Comparison of ENCODE assay signal across 23 cellular contexts in the genomic region with DNA sequence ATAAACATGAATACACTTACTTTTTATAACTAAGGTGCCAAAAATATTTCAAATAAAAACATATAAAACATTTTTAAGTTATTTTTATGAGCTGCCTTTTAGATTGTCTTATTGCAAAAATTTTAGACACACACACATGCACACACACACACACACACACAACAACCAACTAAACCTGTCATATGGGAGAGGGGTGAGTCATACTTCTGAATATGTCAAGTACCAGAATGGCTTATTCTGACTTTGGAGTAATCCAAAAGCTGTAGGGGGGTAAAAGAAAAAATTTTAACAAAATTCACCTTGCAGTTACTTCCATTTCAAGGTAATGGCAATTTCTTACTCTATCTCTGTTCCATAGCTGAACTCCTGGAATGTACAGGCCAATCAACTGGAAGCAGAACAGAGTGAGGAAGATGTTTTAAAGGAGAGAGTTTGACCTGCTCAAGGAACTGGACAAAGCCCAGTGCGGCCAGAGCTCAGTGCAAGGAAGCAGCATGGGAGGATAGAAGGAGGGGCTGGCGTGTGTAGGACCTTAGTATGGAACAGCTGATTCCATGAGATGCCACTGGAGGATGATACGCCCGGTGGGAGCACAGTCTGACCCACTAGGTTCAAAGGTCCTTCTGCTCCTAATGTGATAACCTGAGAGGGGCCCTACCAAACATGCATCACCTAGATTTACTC.
DNase-seq lines count a peak whose midpoint lies in the region; ATAC-seq and TF ChIP-seq lines count a peak whose summit lies in the region.
"Had no signal": no experiment of that assay in that cellular context is flagged by ENCODE, and none has a peak within 500 bp of the region (broad histone marks: within the 10 kb centered on the region; RNA-seq: fewer than 3 reads in every experiment).

No MANE protein-coding gene starts in this region.

- CTCF ChIA-PET in IMR-90 (lab: Yijun Ruan, JAX) = interaction anchor here (0.9 to 1.6 kb wide), 2 partner anchors 10 to 31 kb away, joined by 4 to 5 read pairs; no protein-coding TSS in a partner anchor

- H2AFZ ChIP-seq in IMR-90 (replicated peaks; ENCODE audit: low read length, poor library complexity) (no peak overlapping the region), Karpas-422 (ENCODE audit: low read length) (no peak overlapping the region)

- H2AK9ac ChIP-seq in IMR-90 (replicated peaks; ENCODE audit: low read depth, low read length, poor library complexity) = no peak overlapping the region

- H2AK5ac ChIP-seq in IMR-90 (ENCODE audit: low read depth, low read length) = peak overlapping the region; percentile 68

- DNase-seq in AG10803 (ENCODE audit: low read depth) = peak; percentile 67
- peak; percentile 81 for DNase-seq in IMR-90
- DNase-seq in cardiac fibroblast (ENCODE audit: low read depth in 2 of 2) = peak; percentile 37 to 53
- DNase-seq in kidney glomerular epithelial cell (lab: John Stamatoyannopoulos, UW) = peak; percentile 2
- no peak for DNase-seq in Karpas-422
- DNase-seq in spleen = no peak
- DNase-seq: adrenal gland; BE2C; cortex of kidney; hippocampal formation; left cardiac atrium; mucosa of descending colon; NCI-H1105; NCI-H2171; NK-92 treated with Interleukin-12 subunit alpha and Interleukin-12 subunit beta, amount 100 ng/mL, for 24 hours; right lobe of liver; stimulated activated CD4-positive, alpha-beta T cell treated with anti-CD3 and anti-CD28 coated beads, Interleukin-2, amount 100 ng/mL, for 24 hours; T-helper 17 cell had no signal

- H4K91ac ChIP-seq in IMR-90 (ENCODE audit: insufficient read depth, low read depth, low read length) = peak overlapping the region; percentile 49

- intact Hi-C loops in IMR-90 (cut with micrococcal nuclease) (no loop called here), spleen (cut with DNase I; ENCODE audit: low total_unique reads) (no loop called here)

- H3K79me2 ChIP-seq in Karpas-422 (ENCODE audit: low read length) = no peaks in the 10 kb centered on the region

- peak overlapping the region; percentile 18 for H2BK5ac ChIP-seq in IMR-90 (ENCODE audit: low read depth, low read length, poor library complexity, severe bottlenecking)

- peak overlapping the region; percentile 20 for H2BK20ac ChIP-seq in IMR-90 (ENCODE audit: low read depth, low read length)

- no peaks in the 10 kb centered on the region for H3K79me1 ChIP-seq in IMR-90 (ENCODE audit: low read depth in 1 of 2, low read length in 2 of 2)

- H3K4me3 ChIP-seq in AG10803 (ENCODE audit: low read length) = no peak overlapping the region
- H3K4me3 ChIP-seq in IMR-90 (ENCODE audit: insufficient read depth, low read depth, low read length) = no peak overlapping the region
- no peak overlapping the region for H3K4me3 ChIP-seq in cardiac fibroblast (replicated peaks in 1 of 2; ENCODE audit: low read depth in 2 of 2, low read length in 2 of 2)
- no peak overlapping the region for H3K4me3 ChIP-seq in Karpas-422 (ENCODE audit: low read length)
- H3K4me3 ChIP-seq in spleen = no peak overlapping the region
- H3K4me3 ChIP-seq: adrenal gland, mucosa of descending colon, right lobe of liver, suprapubic skin had no signal

- H3K4me2 ChIP-seq in IMR-90 (ENCODE audit: low read depth, low read length) (no peak overlapping the region), Karpas-422 (ENCODE audit: low read depth, low read length, poor library complexity, severe bottlenecking) (no peak overlapping the region)

- H3K4ac ChIP-seq in IMR-90 (ENCODE audit: low read depth, low read length) = peak overlapping the region; percentile 52

- H4K20me1 ChIP-seq in IMR-90 (ENCODE audit: insufficient read depth, low read length) (no peaks in the 10 kb centered on the region), Karpas-422 (ENCODE audit: insufficient read depth, low read depth, low read length) (no peaks in the 10 kb centered on the region)

- peak overlapping the region; percentile 15 for H3K27ac ChIP-seq in IMR-90 (ENCODE audit: insufficient read depth, low read length)
- no peak overlapping the region for H3K27ac ChIP-seq in Karpas-422 (ENCODE audit: low read length)
- no peak overlapping the region for H3K27ac ChIP-seq in spleen
- H3K27ac ChIP-seq: adrenal gland, right lobe of liver, suprapubic skin had no signal

- dilution Hi-C loops in IMR-90 (cut with HindIII; ENCODE audit: low sequenced_read_pairs, unreplicated experiment) = no loop called here

- peak overlapping the region; percentile 18; the same call in 1 of the 2 replicates for H3K23ac ChIP-seq in IMR-90 (ENCODE audit: low read depth, low read length)

- H3K56ac ChIP-seq in IMR-90 (ENCODE audit: extremely low read depth, insufficient read depth, low read length) = no peak overlapping the region

- H3K9me3 ChIP-seq in IMR-90 (ENCODE audit: control insufficient read depth, insufficient read depth, low read length) (peaks cover 5% of the 10 kb centered on the region), Karpas-422 (ENCODE audit: low read length) (no peaks in the 10 kb centered on the region), spleen (no peaks in the 10 kb centered on the region)
- H3K9me3 ChIP-seq: adrenal gland, BE2C, mucosa of descending colon, right lobe of liver, suprapubic skin had no signal

- peaks cover 2% of the 10 kb centered on the region; the same call in 1 of the 2 replicates for H3K9me1 ChIP-seq in IMR-90 (ENCODE audit: insufficient read depth, low read length)

- H3K27me3 ChIP-seq in IMR-90 (ENCODE audit: control insufficient read depth, insufficient read depth, low read length) = no peaks in the 10 kb centered on the region
- H3K27me3 ChIP-seq in Karpas-422 (ENCODE audit: low read length) = no peaks in the 10 kb centered on the region
- no peaks in the 10 kb centered on the region for H3K27me3 ChIP-seq in spleen (replicated peaks in 1 of 7)
- H3K27me3 ChIP-seq: adrenal gland, BE2C, right lobe of liver, suprapubic skin had no signal

- WGBS in IMR-90 (ENCODE audit: extremely low coverage in 2 of 2, insufficient read length in 1 of 2), 2 experiments = 100% methylated on average over 2 of the region's 4 CpGs; no CpG with 5 or more reads in 1 of the 2 experiments
- 84 to 96% (median 90%) methylated on average over 4 of the region's 4 CpGs for WGBS in spleen, 5 donors

- H3K36me3 ChIP-seq in IMR-90 (ENCODE audit: control insufficient read depth, insufficient read depth, low read length) = no peaks in the 10 kb centered on the region
- no peaks in the 10 kb centered on the region for H3K36me3 ChIP-seq in Karpas-422 (ENCODE audit: insufficient read depth, low read length)
- no peaks in the 10 kb centered on the region for H3K36me3 ChIP-seq in spleen
- H3K36me3 ChIP-seq: adrenal gland, BE2C, right lobe of liver, suprapubic skin had no signal

- TF ChIP-seq POLR2A in IMR-90 (IDR thresholded peaks at IDR 0.05; ENCODE audit: low read depth, low read length) (no peak), spleen (IDR thresholded peaks at IDR 0.05) (no peak)

- H4K5ac ChIP-seq in IMR-90 (ENCODE audit: low read depth, low read length) = peak overlapping the region; percentile 3; the same call in 1 of the 2 replicates

- no peak for TF ChIP-seq RAD21 in IMR-90 (IDR thresholded peaks at IDR 0.05; ENCODE audit: low read length)

- H3K14ac ChIP-seq in IMR-90 (replicated peaks; ENCODE audit: low read depth, low read length) = no peak overlapping the region; the same call in 1 of the 2 replicates

- in situ Hi-C loops in IMR-90 (cut with MboI; ENCODE audit: low sequenced_read_pairs) = no loop called here

- ATAC-seq in IMR-90 (ENCODE audit: low read depth) (no peak), GM19324 (IDR thresholded peaks at IDR 0.05; ENCODE audit: low FRiP score, unreplicated experiment) (no peak), GM21825 (IDR thresholded peaks at IDR 0.05; ENCODE audit: unreplicated experiment) (no peak)
- ATAC-seq: left cardiac atrium, mucosa of descending colon, right lobe of liver, Right ventricle myocardium inferior, T-helper 17 cell, WTC11 had no signal

- H2BK120ac ChIP-seq in IMR-90 (ENCODE audit: low read depth, low read length) = peak overlapping the region; percentile 65

- H4K8ac ChIP-seq in IMR-90 (ENCODE audit: low read depth in 2 of 2, low read length in 2 of 2) = peak overlapping the region; percentile 49 to 53; a peak in 3 of 4 replicates

- H3K18ac ChIP-seq in IMR-90 (ENCODE audit: low read depth, low read length) = peak overlapping the region; percentile 31; the same call in 1 of the 2 replicates

- no peaks in the 10 kb centered on the region for H3K9me2 ChIP-seq in Karpas-422 (replicated peaks; ENCODE audit: insufficient read depth, low read length)

- TF ChIP-seq CTCF in AG10803 (conservative IDR thresholded peaks at IDR 0.05; ENCODE audit: low read length) (no peak), IMR-90 (conservative IDR thresholded peaks at IDR 0.05; ENCODE audit: low read depth, low read length) (no peak), cardiac fibroblast (IDR thresholded peaks at IDR 0.05; ENCODE audit: low read depth, low read length) (no peak), spleen (IDR thresholded peaks at IDR 0.05 in 8 of 11, conservative IDR thresholded peaks at IDR 0.05 in 3 of 11) (no peak)

- H2BK15ac ChIP-seq in IMR-90 (ENCODE audit: low read depth, low read length) = peak overlapping the region; percentile 73; the same call in 1 of the 3 replicates

- no TSS peak for BruUV-seq in IMR-90 (replicated peaks; lab: Mats Ljungman, UMichigan)

- POLR2A ChIA-PET in IMR-90 (lab: Charles Lee; ENCODE audit: unreplicated experiment) = no interaction called here

- H3K4me1 ChIP-seq in IMR-90 (ENCODE audit: control insufficient read depth, insufficient read depth, low read length) (peaks cover 12% of the 10 kb centered on the region), Karpas-422 (ENCODE audit: low read length) (peaks cover 10% of the 10 kb centered on the region; the same call in 1 of the 2 replicates), spleen (no peaks in the 10 kb centered on the region)
- H3K4me1 ChIP-seq: adrenal gland, BE2C, right lobe of liver, suprapubic skin had no signal

- H3K9ac ChIP-seq in IMR-90 (ENCODE audit: low read depth, low read length) = no peak overlapping the region
- H3K9ac ChIP-seq in Karpas-422 (ENCODE audit: low read length) = no peak overlapping the region

TF ChIP-seq in IMR-90, 13 proteins besides CTCF, POLR2A, EP300 and RAD21:
- TF ChIP-seq RCOR1 (IDR thresholded peaks at IDR 0.05; ENCODE audit: insufficient replicate concordance, low read length) = no peak
- TF ChIP-seq FOS (IDR thresholded peaks at IDR 0.05; ENCODE audit: low read depth, low read length) = peak; percentile 69

Comparison
In these comparisons a context has a peak if more than half of its experiments do, and no peak if none do; other contexts are left out.
1. DNase-seq: peak in AG10803 (single experiment), IMR-90 (single experiment), cardiac fibroblast (2 of 2) and kidney glomerular epithelial cell (single experiment); none in Karpas-422 (single experiment) and spleen (single experiment).